1 cellular context compared by ENCODE assay signal in the genomic region with DNA sequence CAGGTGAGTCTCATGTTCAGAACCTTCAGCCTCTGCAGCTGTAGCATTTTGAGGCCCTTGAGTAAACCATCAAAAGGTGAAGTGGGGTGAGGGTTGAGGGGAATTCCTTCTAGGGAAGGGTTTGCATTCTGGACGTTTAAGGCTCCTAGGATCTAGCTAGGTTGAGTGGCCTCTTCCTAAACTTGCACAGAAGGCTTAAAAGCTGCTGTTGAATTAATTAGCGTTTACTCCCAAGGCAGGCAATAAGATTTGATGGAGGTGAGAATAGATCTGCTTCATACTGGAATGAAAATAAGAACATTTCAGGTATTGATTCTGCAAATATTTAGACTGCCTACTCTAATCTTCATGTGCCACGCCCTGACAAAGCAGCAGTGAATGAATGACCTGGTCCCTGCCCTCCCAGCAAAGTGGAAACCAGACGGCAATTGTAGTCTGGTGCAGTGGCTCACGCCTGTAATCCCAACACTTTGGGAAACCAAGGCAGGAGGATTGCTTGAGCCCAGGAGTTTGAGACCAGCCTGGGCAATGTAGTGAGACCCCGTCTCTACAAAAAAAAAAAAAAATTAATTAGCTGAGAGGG.
TF ChIP-seq lines count a peak whose summit lies in the region.

No MANE protein-coding gene starts in this region.

TF ChIP-seq in HepG2, 621 proteins besides CTCF, POLR2A, EP300 and RAD21 (continued from another document and continues in another):
- TF ChIP-seq, protein P1, sequence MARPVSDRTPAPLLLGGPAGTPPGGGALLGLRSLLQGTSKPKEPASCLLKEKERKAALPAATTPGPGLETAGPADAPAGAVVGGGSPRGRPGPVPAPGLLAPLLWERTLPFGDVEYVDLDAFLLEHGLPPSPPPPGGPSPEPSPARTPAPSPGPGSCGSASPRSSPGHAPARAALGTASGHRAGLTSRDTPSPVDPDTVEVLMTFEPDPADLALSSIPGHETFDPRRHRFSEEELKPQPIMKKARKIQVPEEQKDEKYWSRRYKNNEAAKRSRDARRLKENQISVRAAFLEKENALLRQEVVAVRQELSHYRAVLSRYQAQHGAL (CRISPR knock-in tag; IDR thresholded peaks at IDR 0.05; ENCODE audit: not compliant biosample characterization) = no peak
- no peak for TF ChIP-seq YEATS2 (CRISPR knock-in tag; IDR thresholded peaks at IDR 0.05; ENCODE audit: borderline replicate concordance)
- no peak for TF ChIP-seq ZNF318 (CRISPR knock-in tag; IDR thresholded peaks at IDR 0.05)
- TF ChIP-seq FOXK2 (IDR thresholded peaks at IDR 0.05) = no peak
- no peak for TF ChIP-seq NCOA5 (CRISPR knock-in tag; IDR thresholded peaks at IDR 0.05)
- no peak for TF ChIP-seq HINFP (CRISPR knock-in tag; IDR thresholded peaks at IDR 0.05; ENCODE audit: low read depth)
- no peak for TF ChIP-seq ZNF562 (CRISPR knock-in tag; IDR thresholded peaks at IDR 0.05; ENCODE audit: borderline replicate concordance)
- no peak for TF ChIP-seq TCF12 (IDR thresholded peaks at IDR 0.05)
- no peak for TF ChIP-seq TCF12 (CRISPR knock-in tag; IDR thresholded peaks at IDR 0.05)
- no peak for TF ChIP-seq ZNF703 (CRISPR knock-in tag; IDR thresholded peaks at IDR 0.05; ENCODE audit: borderline replicate concordance)
- TF ChIP-seq ZFP62 (CRISPR knock-in tag; IDR thresholded peaks at IDR 0.05) = no peak
- TF ChIP-seq, protein P2, sequence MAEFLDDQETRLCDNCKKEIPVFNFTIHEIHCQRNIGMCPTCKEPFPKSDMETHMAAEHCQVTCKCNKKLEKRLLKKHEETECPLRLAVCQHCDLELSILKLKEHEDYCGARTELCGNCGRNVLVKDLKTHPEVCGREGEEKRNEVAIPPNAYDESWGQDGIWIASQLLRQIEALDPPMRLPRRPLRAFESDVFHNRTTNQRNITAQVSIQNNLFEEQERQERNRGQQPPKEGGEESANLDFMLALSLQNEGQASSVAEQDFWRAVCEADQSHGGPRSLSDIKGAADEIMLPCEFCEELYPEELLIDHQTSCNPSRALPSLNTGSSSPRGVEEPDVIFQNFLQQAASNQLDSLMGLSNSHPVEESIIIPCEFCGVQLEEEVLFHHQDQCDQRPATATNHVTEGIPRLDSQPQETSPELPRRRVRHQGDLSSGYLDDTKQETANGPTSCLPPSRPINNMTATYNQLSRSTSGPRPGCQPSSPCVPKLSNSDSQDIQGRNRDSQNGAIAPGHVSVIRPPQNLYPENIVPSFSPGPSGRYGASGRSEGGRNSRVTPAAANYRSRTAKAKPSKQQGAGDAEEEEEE (CRISPR knock-in tag; IDR thresholded peaks at IDR 0.05; ENCODE audit: borderline replicate concordance) = no peak
- TF ChIP-seq THYN1 (CRISPR knock-in tag; IDR thresholded peaks at IDR 0.05; ENCODE audit: borderline replicate concordance, low read depth) = no peak
- TF ChIP-seq ZNF574 (CRISPR knock-in tag; IDR thresholded peaks at IDR 0.05) = no peak
- TF ChIP-seq SOX13 (IDR thresholded peaks at IDR 0.05) = no peak
- peak in 1 of 2 experiments; percentile 57; a peak in 1 of 4 replicates for TF ChIP-seq SOX13 (CRISPR knock-in tag; conservative IDR thresholded peaks at IDR 0.05 in 1 of 2, IDR thresholded peaks at IDR 0.05 in 1 of 2)
- no peak for TF ChIP-seq MAFF (IDR thresholded peaks at IDR 0.05; ENCODE audit: low read depth, low read length)
- no peak for TF ChIP-seq NR3C1 (CRISPR knock-in tag; IDR thresholded peaks at IDR 0.05)
- no peak for TF ChIP-seq POGZ (CRISPR knock-in tag; IDR thresholded peaks at IDR 0.05)
- no peak for TF ChIP-seq SUZ12 (IDR thresholded peaks at IDR 0.05; ENCODE audit: low read depth, low read length)
- TF ChIP-seq YY1 (IDR thresholded peaks at IDR 0.05; ENCODE audit: insufficient read depth, insufficient replicate concordance, low read depth, low read length) = no peak
- no peak for TF ChIP-seq ZFP37 (CRISPR knock-in tag; IDR thresholded peaks at IDR 0.05; ENCODE audit: borderline replicate concordance)
- no peak for TF ChIP-seq ZFP82 (CRISPR knock-in tag; IDR thresholded peaks at IDR 0.05; ENCODE audit: borderline replicate concordance)
- no peak for TF ChIP-seq ZNF275 (CRISPR knock-in tag; IDR thresholded peaks at IDR 0.05; ENCODE audit: borderline replicate concordance)
- TF ChIP-seq ZNF589 (CRISPR knock-in tag; conservative IDR thresholded peaks at IDR 0.05) = no peak
- TF ChIP-seq NBN (conservative IDR thresholded peaks at IDR 0.05) = no peak
- no peak for TF ChIP-seq HMGA1 (CRISPR knock-in tag; conservative IDR thresholded peaks at IDR 0.05)
- TF ChIP-seq SATB2 (CRISPR knock-in tag; IDR thresholded peaks at IDR 0.05) = no peak
- TF ChIP-seq ZKSCAN5 (CRISPR knock-in tag; IDR thresholded peaks at IDR 0.05) = peak; percentile 77; the same call in 1 of the 2 replicates
- TF ChIP-seq ZNF24 (IDR thresholded peaks at IDR 0.05) = no peak
- no peak for TF ChIP-seq POLR2AphosphoS2 (IDR thresholded peaks at IDR 0.05; ENCODE audit: low read depth, low read length)
- TF ChIP-seq ZNF34 (CRISPR knock-in tag; IDR thresholded peaks at IDR 0.05; ENCODE audit: borderline replicate concordance) = no peak
- TF ChIP-seq JARID2 (CRISPR knock-in tag; IDR thresholded peaks at IDR 0.05; ENCODE audit: insufficient replicate concordance) = no peak
